1 cellular context compared by ENCODE assay signal in the genomic region with DNA sequence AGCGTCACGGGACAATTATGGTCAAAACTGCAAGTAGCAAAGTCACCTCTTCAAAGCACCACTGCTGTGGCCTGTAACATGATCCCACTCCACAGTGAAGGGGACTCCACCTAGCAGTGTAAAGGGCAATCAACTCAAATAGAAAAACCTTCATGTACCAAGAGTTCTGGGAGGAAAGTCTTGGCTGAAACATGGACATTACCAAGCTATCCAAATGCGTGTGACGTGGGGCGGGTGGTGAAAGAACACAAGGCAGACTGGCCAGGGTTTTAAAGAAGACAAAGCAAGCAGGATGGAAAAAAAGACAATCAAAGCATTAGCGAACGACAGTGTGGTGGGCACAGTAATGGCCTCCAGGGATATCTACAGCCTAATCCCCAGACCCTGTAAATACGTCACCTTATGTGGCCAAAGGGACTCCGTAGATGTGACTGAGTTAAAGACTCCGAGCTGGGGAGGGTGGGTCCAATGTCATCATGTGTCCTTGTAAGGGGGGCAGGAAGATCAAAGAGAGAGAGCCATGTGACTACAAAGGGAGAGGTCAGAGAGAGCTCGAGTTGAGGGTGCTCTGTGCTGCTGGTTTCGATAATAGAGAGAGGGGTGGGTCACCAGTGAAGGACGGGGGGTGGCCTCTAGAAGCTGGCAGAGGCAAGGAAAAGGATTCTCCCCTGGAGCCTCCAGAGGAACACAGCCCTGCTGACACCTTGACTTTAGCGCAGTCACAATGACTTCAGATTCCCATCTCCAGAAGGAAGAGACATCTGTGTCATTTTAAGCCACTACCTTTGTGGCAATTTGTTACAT.
TF ChIP-seq lines count a peak whose summit lies in the region.

No MANE protein-coding gene starts in this region.

TF ChIP-seq in HepG2, 621 proteins besides CTCF, POLR2A, EP300 and RAD21 (continued from another document and continues in another):
- TF ChIP-seq, protein P1, sequence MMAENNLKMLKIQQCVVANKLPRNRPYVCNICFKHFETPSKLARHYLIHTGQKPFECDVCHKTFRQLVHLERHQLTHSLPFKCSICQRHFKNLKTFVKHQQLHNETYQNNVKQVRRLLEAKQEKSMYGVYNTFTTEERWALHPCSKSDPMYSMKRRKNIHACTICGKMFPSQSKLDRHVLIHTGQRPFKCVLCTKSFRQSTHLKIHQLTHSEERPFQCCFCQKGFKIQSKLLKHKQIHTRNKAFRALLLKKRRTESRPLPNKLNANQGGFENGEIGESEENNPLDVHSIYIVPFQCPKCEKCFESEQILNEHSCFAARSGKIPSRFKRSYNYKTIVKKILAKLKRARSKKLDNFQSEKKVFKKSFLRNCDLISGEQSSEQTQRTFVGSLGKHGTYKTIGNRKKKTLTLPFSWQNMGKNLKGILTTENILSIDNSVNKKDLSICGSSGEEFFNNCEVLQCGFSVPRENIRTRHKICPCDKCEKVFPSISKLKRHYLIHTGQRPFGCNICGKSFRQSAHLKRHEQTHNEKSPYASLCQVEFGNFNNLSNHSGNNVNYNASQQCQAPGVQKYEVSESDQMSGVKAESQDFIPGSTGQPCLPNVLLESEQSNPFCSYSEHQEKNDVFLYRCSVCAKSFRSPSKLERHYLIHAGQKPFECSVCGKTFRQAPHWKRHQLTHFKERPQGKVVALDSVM (CRISPR knock-in tag; IDR thresholded peaks at IDR 0.05), result no peak; the same call in 1 of the 2 replicates
- TF ChIP-seq EEA1 (CRISPR knock-in tag; IDR thresholded peaks at IDR 0.05; ENCODE audit: borderline replicate concordance) (no peak), RELA (CRISPR knock-in tag; IDR thresholded peaks at IDR 0.05) (no peak), RFX3 (CRISPR knock-in tag; IDR thresholded peaks at IDR 0.05) (no peak), TAF15 (IDR thresholded peaks at IDR 0.05; ENCODE audit: low read depth, low read length, poor library complexity, severe bottlenecking) (no peak), ETV6 (CRISPR knock-in tag; conservative IDR thresholded peaks at IDR 0.05) (no peak), ASH2L (IDR thresholded peaks at IDR 0.05; ENCODE audit: insufficient read length, low read depth, low read length) (peak; percentile 99), ZBTB8A (CRISPR knock-in tag; IDR thresholded peaks at IDR 0.05; ENCODE audit: borderline replicate concordance, low read depth) (no peak), NBN (conservative IDR thresholded peaks at IDR 0.05) (no peak), HCFC1 (IDR thresholded peaks at IDR 0.05; ENCODE audit: low read depth, low read length) (no peak), ZNF430 (CRISPR knock-in tag; IDR thresholded peaks at IDR 0.05) (peak; percentile 55; the same call in 1 of the 2 replicates), ZNF20 (CRISPR knock-in tag; IDR thresholded peaks at IDR 0.05) (no peak), ZNF124 (CRISPR knock-in tag; IDR thresholded peaks at IDR 0.05) (peak; percentile 1; the same call in 1 of the 2 replicates), ZSCAN9 (CRISPR knock-in tag; IDR thresholded peaks at IDR 0.05; ENCODE audit: borderline replicate concordance) (peak; percentile 9; the same call in 1 of the 2 replicates), ZNF546 (CRISPR knock-in tag; conservative IDR thresholded peaks at IDR 0.05) (no peak), ZFX (CRISPR knock-in tag; IDR thresholded peaks at IDR 0.05; ENCODE audit: low read depth) (peak; percentile 54), ZNF674 (CRISPR knock-in tag; IDR thresholded peaks at IDR 0.05; ENCODE audit: low read depth) (no peak), ZNF768 (CRISPR knock-in tag; IDR thresholded peaks at IDR 0.05) (no peak), ZNF543 (CRISPR knock-in tag; IDR thresholded peaks at IDR 0.05) (no peak), ZBTB42 (CRISPR knock-in tag; IDR thresholded peaks at IDR 0.05) (no peak; the same call in 1 of the 2 replicates), HMGA1 (CRISPR knock-in tag; conservative IDR thresholded peaks at IDR 0.05) (no peak), ZNF17 (CRISPR knock-in tag; IDR thresholded peaks at IDR 0.05) (no peak), DNMT1 (CRISPR knock-in tag; IDR thresholded peaks at IDR 0.05) (no peak), RFXAP (CRISPR knock-in tag; IDR thresholded peaks at IDR 0.05; ENCODE audit: borderline replicate concordance) (peak; percentile 76; the same call in 1 of the 2 replicates), RARA (CRISPR knock-in tag; IDR thresholded peaks at IDR 0.05) (peak; percentile 82), ZNF878 (CRISPR knock-in tag; IDR thresholded peaks at IDR 0.05) (peak; percentile 37; the same call in 1 of the 2 replicates)
- TF ChIP-seq, protein P2, sequence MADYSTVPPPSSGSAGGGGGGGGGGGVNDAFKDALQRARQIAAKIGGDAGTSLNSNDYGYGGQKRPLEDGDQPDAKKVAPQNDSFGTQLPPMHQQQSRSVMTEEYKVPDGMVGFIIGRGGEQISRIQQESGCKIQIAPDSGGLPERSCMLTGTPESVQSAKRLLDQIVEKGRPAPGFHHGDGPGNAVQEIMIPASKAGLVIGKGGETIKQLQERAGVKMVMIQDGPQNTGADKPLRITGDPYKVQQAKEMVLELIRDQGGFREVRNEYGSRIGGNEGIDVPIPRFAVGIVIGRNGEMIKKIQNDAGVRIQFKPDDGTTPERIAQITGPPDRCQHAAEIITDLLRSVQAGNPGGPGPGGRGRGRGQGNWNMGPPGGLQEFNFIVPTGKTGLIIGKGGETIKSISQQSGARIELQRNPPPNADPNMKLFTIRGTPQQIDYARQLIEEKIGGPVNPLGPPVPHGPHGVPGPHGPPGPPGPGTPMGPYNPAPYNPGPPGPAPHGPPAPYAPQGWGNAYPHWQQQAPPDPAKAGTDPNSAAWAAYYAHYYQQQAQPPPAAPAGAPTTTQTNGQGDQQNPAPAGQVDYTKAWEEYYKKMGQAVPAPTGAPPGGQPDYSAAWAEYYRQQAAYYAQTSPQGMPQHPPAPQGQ (CRISPR knock-in tag; IDR thresholded peaks at IDR 0.05; ENCODE audit: borderline replicate concordance), result no peak
- TF ChIP-seq, protein P3, sequence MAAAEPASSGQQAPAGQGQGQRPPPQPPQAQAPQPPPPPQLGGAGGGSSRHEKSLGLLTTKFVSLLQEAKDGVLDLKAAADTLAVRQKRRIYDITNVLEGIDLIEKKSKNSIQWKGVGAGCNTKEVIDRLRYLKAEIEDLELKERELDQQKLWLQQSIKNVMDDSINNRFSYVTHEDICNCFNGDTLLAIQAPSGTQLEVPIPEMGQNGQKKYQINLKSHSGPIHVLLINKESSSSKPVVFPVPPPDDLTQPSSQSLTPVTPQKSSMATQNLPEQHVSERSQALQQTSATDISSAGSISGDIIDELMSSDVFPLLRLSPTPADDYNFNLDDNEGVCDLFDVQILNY (CRISPR knock-in tag; conservative IDR thresholded peaks at IDR 0.05), result no peak
- TF ChIP-seq, protein P4, sequence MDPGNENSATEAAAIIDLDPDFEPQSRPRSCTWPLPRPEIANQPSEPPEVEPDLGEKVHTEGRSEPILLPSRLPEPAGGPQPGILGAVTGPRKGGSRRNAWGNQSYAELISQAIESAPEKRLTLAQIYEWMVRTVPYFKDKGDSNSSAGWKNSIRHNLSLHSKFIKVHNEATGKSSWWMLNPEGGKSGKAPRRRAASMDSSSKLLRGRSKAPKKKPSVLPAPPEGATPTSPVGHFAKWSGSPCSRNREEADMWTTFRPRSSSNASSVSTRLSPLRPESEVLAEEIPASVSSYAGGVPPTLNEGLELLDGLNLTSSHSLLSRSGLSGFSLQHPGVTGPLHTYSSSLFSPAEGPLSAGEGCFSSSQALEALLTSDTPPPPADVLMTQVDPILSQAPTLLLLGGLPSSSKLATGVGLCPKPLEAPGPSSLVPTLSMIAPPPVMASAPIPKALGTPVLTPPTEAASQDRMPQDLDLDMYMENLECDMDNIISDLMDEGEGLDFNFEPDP (CRISPR knock-in tag; conservative IDR thresholded peaks at IDR 0.05), result no peak
- TF ChIP-seq, protein P5, sequence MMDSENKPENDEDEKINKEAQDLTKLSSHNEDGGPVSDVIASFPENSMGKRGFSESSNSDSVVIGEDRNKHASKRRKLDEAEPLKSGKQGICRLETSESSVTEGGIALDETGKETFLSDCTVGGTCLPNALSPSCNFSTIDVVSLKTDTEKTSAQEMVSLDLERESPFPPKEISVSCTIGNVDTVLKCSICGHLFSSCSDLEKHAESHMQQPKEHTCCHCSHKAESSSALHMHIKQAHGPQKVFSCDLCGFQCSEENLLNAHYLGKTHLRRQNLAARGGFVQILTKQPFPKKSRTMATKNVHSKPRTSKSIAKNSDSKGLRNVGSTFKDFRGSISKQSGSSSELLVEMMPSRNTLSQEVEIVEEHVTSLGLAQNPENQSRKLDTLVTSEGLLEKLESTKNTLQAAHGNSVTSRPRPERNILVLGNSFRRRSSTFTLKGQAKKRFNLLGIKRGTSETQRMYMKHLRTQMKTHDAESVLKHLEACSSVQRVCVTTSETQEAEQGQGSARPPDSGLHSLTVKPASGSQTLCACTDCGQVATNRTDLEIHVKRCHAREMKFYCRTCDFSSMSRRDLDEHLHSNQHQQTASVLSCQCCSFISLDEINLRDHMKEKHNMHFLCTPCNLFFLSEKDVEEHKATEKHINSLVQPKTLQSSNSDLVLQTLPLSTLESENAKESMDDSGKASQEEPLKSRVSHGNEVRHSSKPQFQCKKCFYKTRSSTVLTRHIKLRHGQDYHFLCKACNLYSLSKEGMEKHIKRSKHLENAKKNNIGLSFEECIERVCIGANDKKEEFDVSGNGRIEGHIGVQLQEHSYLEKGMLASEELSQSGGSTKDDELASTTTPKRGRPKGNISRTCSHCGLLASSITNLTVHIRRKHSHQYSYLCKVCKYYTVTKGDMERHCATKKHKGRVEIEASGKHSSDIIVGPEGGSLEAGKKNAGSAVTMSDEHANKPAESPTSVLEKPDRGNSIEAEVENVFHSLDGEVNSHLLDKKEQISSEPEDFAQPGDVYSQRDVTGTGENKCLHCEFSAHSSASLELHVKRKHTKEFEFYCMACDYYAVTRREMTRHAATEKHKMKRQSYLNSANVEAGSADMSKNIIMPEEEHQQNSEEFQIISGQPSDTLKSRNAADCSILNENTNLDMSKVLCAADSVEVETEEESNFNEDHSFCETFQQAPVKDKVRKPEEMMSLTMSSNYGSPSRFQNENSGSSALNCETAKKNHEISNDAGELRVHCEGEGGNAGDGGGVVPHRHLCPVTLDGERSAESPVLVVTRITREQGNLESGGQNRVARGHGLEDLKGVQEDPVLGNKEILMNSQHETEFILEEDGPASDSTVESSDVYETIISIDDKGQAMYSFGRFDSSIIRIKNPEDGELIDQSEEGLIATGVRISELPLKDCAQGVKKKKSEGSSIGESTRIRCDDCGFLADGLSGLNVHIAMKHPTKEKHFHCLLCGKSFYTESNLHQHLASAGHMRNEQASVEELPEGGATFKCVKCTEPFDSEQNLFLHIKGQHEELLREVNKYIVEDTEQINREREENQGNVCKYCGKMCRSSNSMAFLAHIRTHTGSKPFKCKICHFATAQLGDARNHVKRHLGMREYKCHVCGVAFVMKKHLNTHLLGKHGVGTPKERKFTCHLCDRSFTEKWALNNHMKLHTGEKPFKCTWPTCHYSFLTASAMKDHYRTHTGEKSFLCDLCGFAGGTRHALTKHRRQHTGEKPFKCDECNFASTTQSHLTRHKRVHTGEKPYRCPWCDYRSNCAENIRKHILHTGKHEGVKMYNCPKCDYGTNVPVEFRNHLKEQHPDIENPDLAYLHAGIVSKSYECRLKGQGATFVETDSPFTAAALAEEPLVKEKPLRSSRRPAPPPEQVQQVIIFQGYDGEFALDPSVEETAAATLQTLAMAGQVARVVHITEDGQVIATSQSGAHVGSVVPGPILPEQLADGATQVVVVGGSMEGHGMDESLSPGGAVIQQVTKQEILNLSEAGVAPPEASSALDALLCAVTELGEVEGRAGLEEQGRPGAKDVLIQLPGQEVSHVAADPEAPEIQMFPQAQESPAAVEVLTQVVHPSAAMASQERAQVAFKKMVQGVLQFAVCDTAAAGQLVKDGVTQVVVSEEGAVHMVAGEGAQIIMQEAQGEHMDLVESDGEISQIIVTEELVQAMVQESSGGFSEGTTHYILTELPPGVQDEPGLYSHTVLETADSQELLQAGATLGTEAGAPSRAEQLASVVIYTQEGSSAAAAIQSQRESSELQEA (CRISPR knock-in tag; IDR thresholded peaks at IDR 0.05; ENCODE audit: not compliant biosample characterization), result peak; percentile 57
- TF ChIP-seq, protein P6, sequence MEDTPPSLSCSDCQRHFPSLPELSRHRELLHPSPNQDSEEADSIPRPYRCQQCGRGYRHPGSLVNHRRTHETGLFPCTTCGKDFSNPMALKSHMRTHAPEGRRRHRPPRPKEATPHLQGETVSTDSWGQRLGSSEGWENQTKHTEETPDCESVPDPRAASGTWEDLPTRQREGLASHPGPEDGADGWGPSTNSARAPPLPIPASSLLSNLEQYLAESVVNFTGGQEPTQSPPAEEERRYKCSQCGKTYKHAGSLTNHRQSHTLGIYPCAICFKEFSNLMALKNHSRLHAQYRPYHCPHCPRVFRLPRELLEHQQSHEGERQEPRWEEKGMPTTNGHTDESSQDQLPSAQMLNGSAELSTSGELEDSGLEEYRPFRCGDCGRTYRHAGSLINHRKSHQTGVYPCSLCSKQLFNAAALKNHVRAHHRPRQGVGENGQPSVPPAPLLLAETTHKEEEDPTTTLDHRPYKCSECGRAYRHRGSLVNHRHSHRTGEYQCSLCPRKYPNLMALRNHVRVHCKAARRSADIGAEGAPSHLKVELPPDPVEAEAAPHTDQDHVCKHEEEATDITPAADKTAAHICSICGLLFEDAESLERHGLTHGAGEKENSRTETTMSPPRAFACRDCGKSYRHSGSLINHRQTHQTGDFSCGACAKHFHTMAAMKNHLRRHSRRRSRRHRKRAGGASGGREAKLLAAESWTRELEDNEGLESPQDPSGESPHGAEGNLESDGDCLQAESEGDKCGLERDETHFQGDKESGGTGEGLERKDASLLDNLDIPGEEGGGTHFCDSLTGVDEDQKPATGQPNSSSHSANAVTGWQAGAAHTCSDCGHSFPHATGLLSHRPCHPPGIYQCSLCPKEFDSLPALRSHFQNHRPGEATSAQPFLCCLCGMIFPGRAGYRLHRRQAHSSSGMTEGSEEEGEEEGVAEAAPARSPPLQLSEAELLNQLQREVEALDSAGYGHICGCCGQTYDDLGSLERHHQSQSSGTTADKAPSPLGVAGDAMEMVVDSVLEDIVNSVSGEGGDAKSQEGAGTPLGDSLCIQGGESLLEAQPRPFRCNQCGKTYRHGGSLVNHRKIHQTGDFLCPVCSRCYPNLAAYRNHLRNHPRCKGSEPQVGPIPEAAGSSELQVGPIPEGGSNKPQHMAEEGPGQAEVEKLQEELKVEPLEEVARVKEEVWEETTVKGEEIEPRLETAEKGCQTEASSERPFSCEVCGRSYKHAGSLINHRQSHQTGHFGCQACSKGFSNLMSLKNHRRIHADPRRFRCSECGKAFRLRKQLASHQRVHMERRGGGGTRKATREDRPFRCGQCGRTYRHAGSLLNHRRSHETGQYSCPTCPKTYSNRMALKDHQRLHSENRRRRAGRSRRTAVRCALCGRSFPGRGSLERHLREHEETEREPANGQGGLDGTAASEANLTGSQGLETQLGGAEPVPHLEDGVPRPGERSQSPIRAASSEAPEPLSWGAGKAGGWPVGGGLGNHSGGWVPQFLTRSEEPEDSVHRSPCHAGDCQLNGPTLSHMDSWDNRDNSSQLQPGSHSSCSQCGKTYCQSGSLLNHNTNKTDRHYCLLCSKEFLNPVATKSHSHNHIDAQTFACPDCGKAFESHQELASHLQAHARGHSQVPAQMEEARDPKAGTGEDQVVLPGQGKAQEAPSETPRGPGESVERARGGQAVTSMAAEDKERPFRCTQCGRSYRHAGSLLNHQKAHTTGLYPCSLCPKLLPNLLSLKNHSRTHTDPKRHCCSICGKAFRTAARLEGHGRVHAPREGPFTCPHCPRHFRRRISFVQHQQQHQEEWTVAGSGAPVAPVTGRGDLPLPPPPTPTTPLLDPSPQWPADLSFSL (CRISPR knock-in tag; IDR thresholded peaks at IDR 0.05), result no peak
